1 cellular context compared by ENCODE assay signal in genomic region chr11:65569973-65570918, GRCh38.
TF ChIP-seq lines count a peak whose summit lies in the region.

TSS of gene ZNRD2 (plus strand) at chr11:65570477. CDS start at chr11:65570492, 15 bp downstream.

TF ChIP-seq in HepG2, 621 proteins besides CTCF, POLR2A, EP300 and RAD21 (continued from another document and continues in another):
- TF ChIP-seq ZNF747 (CRISPR knock-in tag; IDR thresholded peaks at IDR 0.05; ENCODE audit: borderline replicate concordance) (no peak), FIP1L1 (IDR thresholded peaks at IDR 0.05; ENCODE audit: borderline replicate concordance, insufficient read depth, low read depth, low read length) (no peak), NFYC (CRISPR knock-in tag; IDR thresholded peaks at IDR 0.05) (peak; percentile 71), SP4 (CRISPR knock-in tag; IDR thresholded peaks at IDR 0.05) (peak; percentile 97), SKI (IDR thresholded peaks at IDR 0.05; ENCODE audit: partially characterized antibody) (no peak), ZSCAN29 (CRISPR knock-in tag; conservative IDR thresholded peaks at IDR 0.05) (peak; percentile 84), MTA1 (CRISPR knock-in tag; IDR thresholded peaks at IDR 0.05; ENCODE audit: borderline replicate concordance) (peak; percentile 89; the same call in 1 of the 2 replicates), DNMT1 (CRISPR knock-in tag; IDR thresholded peaks at IDR 0.05) (peak; percentile 63; the same call in 1 of the 2 replicates), HOXD1 (CRISPR knock-in tag; IDR thresholded peaks at IDR 0.05) (no peak), SRSF4 (IDR thresholded peaks at IDR 0.05; ENCODE audit: low read depth, low read length, poor library complexity, severe bottlenecking) (no peak), FOSL1 (CRISPR knock-in tag; IDR thresholded peaks at IDR 0.05; ENCODE audit: borderline replicate concordance) (no peak), CSRNP1 (CRISPR knock-in tag; IDR thresholded peaks at IDR 0.05) (no peak), NFIB (CRISPR knock-in tag; IDR thresholded peaks at IDR 0.05; ENCODE audit: borderline replicate concordance) (no peak), GATAD2A (CRISPR knock-in tag; IDR thresholded peaks at IDR 0.05) (peak; percentile 88), NFE2 (CRISPR knock-in tag; IDR thresholded peaks at IDR 0.05) (no peak), NFKBIZ (CRISPR knock-in tag; IDR thresholded peaks at IDR 0.05) (0 out of 2 replicates have a peak, but pooled peaks have one; percentile 56), SALL1 (CRISPR knock-in tag; IDR thresholded peaks at IDR 0.05) (peak; percentile 84), ZNF263 (CRISPR knock-in tag; IDR thresholded peaks at IDR 0.05) (no peak), ZNF207 (IDR thresholded peaks at IDR 0.05; ENCODE audit: borderline replicate concordance) (no peak), RARG (CRISPR knock-in tag; IDR thresholded peaks at IDR 0.05; ENCODE audit: low read depth) (peak; percentile 42; the same call in 1 of the 2 replicates), ZNF83 (CRISPR knock-in tag; IDR thresholded peaks at IDR 0.05; ENCODE audit: borderline replicate concordance) (no peak), KLF6 (CRISPR knock-in tag; IDR thresholded peaks at IDR 0.05) (0 out of 2 replicates have a peak, but pooled peaks have one; percentile 76), ZNF761 (CRISPR knock-in tag; conservative IDR thresholded peaks at IDR 0.05) (peak; percentile 85), ZNF777 (CRISPR knock-in tag; IDR thresholded peaks at IDR 0.05) (peak; percentile 75), ARID2 (CRISPR knock-in tag; IDR thresholded peaks at IDR 0.05; ENCODE audit: borderline replicate concordance) (no peak), ZBTB38 (CRISPR knock-in tag; IDR thresholded peaks at IDR 0.05) (peak; percentile 73), KLF13 (CRISPR knock-in tag; IDR thresholded peaks at IDR 0.05) (no peak; the same call in 1 of the 2 replicates), ZNF598 (CRISPR knock-in tag; IDR thresholded peaks at IDR 0.05; ENCODE audit: borderline replicate concordance) (0 out of 2 replicates have a peak, but pooled peaks have one; percentile 52), BRD4 (CRISPR knock-in tag; IDR thresholded peaks at IDR 0.05) (peak; percentile 53), ZNF839 (CRISPR knock-in tag; IDR thresholded peaks at IDR 0.05; ENCODE audit: borderline replicate concordance) (peak; percentile 79; the same call in 1 of the 2 replicates), ZSCAN25 (CRISPR knock-in tag; IDR thresholded peaks at IDR 0.05) (peak; percentile 50; the same call in 1 of the 2 replicates), ISL2 (CRISPR knock-in tag; IDR thresholded peaks at IDR 0.05) (peak; percentile 62; the same call in 1 of the 2 replicates), CEBPZ (IDR thresholded peaks at IDR 0.05; ENCODE audit: low read length) (no peak), ZFP36L2 (CRISPR knock-in tag; IDR thresholded peaks at IDR 0.05) (no peak), TBX2 (CRISPR knock-in tag; IDR thresholded peaks at IDR 0.05; ENCODE audit: borderline replicate concordance) (peak; percentile 74; the same call in 1 of the 2 replicates), BRF2 (CRISPR knock-in tag; IDR thresholded peaks at IDR 0.05) (no peak), ZNF335 (CRISPR knock-in tag; IDR thresholded peaks at IDR 0.05) (peak; percentile 78)
- TF ChIP-seq, protein P1, sequence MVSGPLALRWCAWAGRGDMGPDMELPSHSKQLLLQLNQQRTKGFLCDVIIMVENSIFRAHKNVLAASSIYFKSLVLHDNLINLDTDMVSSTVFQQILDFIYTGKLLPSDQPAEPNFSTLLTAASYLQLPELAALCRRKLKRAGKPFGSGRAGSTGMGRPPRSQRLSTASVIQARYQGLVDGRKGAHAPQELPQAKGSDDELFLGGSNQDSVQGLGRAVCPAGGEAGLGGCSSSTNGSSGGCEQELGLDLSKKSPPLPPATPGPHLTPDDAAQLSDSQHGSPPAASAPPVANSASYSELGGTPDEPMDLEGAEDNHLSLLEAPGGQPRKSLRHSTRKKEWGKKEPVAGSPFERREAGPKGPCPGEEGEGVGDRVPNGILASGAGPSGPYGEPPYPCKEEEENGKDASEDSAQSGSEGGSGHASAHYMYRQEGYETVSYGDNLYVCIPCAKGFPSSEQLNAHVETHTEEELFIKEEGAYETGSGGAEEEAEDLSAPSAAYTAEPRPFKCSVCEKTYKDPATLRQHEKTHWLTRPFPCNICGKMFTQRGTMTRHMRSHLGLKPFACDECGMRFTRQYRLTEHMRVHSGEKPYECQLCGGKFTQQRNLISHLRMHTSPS (CRISPR knock-in tag; IDR thresholded peaks at IDR 0.05; ENCODE audit: low read depth): no peak
- TF ChIP-seq, protein P2, sequence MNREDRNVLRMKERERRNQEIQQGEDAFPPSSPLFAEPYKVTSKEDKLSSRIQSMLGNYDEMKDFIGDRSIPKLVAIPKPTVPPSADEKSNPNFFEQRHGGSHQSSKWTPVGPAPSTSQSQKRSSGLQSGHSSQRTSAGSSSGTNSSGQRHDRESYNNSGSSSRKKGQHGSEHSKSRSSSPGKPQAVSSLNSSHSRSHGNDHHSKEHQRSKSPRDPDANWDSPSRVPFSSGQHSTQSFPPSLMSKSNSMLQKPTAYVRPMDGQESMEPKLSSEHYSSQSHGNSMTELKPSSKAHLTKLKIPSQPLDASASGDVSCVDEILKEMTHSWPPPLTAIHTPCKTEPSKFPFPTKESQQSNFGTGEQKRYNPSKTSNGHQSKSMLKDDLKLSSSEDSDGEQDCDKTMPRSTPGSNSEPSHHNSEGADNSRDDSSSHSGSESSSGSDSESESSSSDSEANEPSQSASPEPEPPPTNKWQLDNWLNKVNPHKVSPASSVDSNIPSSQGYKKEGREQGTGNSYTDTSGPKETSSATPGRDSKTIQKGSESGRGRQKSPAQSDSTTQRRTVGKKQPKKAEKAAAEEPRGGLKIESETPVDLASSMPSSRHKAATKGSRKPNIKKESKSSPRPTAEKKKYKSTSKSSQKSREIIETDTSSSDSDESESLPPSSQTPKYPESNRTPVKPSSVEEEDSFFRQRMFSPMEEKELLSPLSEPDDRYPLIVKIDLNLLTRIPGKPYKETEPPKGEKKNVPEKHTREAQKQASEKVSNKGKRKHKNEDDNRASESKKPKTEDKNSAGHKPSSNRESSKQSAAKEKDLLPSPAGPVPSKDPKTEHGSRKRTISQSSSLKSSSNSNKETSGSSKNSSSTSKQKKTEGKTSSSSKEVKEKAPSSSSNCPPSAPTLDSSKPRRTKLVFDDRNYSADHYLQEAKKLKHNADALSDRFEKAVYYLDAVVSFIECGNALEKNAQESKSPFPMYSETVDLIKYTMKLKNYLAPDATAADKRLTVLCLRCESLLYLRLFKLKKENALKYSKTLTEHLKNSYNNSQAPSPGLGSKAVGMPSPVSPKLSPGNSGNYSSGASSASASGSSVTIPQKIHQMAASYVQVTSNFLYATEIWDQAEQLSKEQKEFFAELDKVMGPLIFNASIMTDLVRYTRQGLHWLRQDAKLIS (CRISPR knock-in tag; IDR thresholded peaks at IDR 0.05): no peak
- TF ChIP-seq, protein P3, sequence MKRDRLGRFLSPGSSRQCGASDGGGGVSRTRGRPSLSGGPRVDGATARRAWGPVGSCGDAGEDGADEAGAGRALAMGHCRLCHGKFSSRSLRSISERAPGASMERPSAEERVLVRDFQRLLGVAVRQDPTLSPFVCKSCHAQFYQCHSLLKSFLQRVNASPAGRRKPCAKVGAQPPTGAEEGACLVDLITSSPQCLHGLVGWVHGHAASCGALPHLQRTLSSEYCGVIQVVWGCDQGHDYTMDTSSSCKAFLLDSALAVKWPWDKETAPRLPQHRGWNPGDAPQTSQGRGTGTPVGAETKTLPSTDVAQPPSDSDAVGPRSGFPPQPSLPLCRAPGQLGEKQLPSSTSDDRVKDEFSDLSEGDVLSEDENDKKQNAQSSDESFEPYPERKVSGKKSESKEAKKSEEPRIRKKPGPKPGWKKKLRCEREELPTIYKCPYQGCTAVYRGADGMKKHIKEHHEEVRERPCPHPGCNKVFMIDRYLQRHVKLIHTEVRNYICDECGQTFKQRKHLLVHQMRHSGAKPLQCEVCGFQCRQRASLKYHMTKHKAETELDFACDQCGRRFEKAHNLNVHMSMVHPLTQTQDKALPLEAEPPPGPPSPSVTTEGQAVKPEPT (CRISPR knock-in tag; IDR thresholded peaks at IDR 0.05; ENCODE audit: low read depth): no peak
- TF ChIP-seq, protein P4, sequence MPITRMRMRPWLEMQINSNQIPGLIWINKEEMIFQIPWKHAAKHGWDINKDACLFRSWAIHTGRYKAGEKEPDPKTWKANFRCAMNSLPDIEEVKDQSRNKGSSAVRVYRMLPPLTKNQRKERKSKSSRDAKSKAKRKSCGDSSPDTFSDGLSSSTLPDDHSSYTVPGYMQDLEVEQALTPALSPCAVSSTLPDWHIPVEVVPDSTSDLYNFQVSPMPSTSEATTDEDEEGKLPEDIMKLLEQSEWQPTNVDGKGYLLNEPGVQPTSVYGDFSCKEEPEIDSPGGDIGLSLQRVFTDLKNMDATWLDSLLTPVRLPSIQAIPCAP (CRISPR knock-in tag; IDR thresholded peaks at IDR 0.05; ENCODE audit: low read depth): no peak
- TF ChIP-seq, protein P5, sequence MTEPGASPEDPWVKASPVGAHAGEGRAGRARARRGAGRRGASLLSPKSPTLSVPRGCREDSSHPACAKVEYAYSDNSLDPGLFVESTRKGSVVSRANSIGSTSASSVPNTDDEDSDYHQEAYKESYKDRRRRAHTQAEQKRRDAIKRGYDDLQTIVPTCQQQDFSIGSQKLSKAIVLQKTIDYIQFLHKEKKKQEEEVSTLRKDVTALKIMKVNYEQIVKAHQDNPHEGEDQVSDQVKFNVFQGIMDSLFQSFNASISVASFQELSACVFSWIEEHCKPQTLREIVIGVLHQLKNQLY (CRISPR knock-in tag; IDR thresholded peaks at IDR 0.05): peak; percentile 68
- TF ChIP-seq, protein P6, sequence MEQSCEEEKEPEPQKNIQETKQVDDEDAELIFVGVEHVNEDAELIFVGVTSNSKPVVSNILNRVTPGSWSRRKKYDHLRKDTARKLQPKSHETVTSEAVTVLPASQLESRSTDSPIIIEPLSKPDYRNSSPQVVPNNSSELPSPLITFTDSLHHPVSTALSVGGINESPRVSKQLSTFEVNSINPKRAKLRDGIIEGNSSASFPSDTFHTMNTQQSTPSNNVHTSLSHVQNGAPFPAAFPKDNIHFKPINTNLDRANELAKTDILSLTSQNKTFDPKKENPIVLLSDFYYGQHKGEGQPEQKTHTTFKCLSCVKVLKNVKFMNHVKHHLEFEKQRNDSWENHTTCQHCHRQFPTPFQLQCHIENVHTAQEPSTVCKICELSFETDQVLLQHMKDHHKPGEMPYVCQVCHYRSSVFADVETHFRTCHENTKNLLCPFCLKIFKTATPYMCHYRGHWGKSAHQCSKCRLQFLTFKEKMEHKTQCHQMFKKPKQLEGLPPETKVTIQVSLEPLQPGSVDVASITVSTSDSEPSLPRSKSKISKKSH (CRISPR knock-in tag; IDR thresholded peaks at IDR 0.05; ENCODE audit: borderline replicate concordance): peak; percentile 16
